In genomic region chr10:116109481-116109880, GRCh38 we compare ENCODE assay signal across 22 cellular contexts.
"Had no signal": no experiment of that assay in that cellular context is flagged by ENCODE, and none has a peak within 500 bp of the region (broad histone marks: within the 10 kb centered on the region; RNA-seq: fewer than 3 reads in every experiment).

No MANE protein-coding gene starts in this region.

- H3K27ac ChIP-seq: HL-60, RWPE1 had no signal

- DNase-seq: IMR-90, Karpas-422, KG1, MG63, NCI-H1092, NCI-H1105 treated with DMSO at 0.1 percent for 48 hours, NCI-H1417 treated with DMSO at 0.1 percent for 48 hours, NCI-H146, NCI-H1694 treated with DMSO at 0.1 percent for 48 hours, NCI-H1930, NCI-H2081, NCI-H2107, NCI-H2227 treated with DMSO at 0.1 percent for 48 hours, NCI-H524 treated with DMSO at 0.1 percent for 48 hours, NCI-H69, NCI-H774, PC-3, SHP77, SK-N-SH had no signal

- H3K36me3 ChIP-seq: MG63 had no signal

- H3K9me3 ChIP-seq: MG63, SK-N-SH had no signal

- H3K4me3 ChIP-seq: MG63 had no signal

- H3K27me3 ChIP-seq: MG63 had no signal

- ATAC-seq: Panc1, PC-3 had no signal
